ENCODE assay signal across 19 cellular contexts in genomic region chr10:81784111-81784597, GRCh38.
DNase-seq lines count a peak whose midpoint lies in the region; ATAC-seq, FAIRE-seq and TF ChIP-seq lines count a peak whose summit lies in the region.
"Had no signal": no experiment of that assay in that cellular context is flagged by ENCODE, and none has a peak within 500 bp of the region (broad histone marks: within the 10 kb centered on the region; RNA-seq: fewer than 3 reads in every experiment).

No MANE protein-coding gene starts in this region.

- TF ChIP-seq CTCF in kidney (IDR thresholded peaks at IDR 0.05; ENCODE audit: borderline replicate concordance, extremely low read depth, insufficient read depth) (no peak), type B pancreatic cell (conservative IDR thresholded peaks at IDR 0.05) (no peak)

- no peak overlapping the region for H3K4me2 ChIP-seq in Karpas-422 (ENCODE audit: low read depth, low read length, poor library complexity, severe bottlenecking)
- H3K4me2 ChIP-seq: BLaER1 had no signal

- no peaks in the 10 kb centered on the region for H3K36me3 Mint-ChIP-seq in type B pancreatic cell
- H3K36me3 Mint-ChIP-seq: CD4-positive, CD25-positive, alpha-beta regulatory T cell; CD8-positive, alpha-beta T cell had no signal

- H3K27ac ChIP-seq in right cardiac atrium (ENCODE audit: low read length) (no peak overlapping the region), kidney (ENCODE audit: low read depth in 2 of 2, low read length in 2 of 2) (no peak overlapping the region), Karpas-422 (ENCODE audit: low read length) (no peak overlapping the region)
- H3K27ac ChIP-seq: BLaER1, C4-2B had no signal

- no peaks in the 10 kb centered on the region for H3K4me1 Mint-ChIP-seq in type B pancreatic cell (ENCODE audit: unreplicated experiment)
- H3K4me1 Mint-ChIP-seq: CD4-positive, CD25-positive, alpha-beta regulatory T cell had no signal

- H4K20me1 ChIP-seq in Karpas-422 (ENCODE audit: insufficient read depth, low read depth, low read length) = no peaks in the 10 kb centered on the region
- H4K20me1 ChIP-seq: BLaER1 had no signal

- no peak overlapping the region for H3K4me3 Mint-ChIP-seq in type B pancreatic cell
- H3K4me3 Mint-ChIP-seq: CD4-positive, CD25-positive, alpha-beta regulatory T cell; CD8-positive, alpha-beta T cell had no signal

- no peak for FAIRE-seq in kidney (lab: Jason Lieb, UNC)
- FAIRE-seq: G401.6, GM12892 had no signal

- DNase-seq in right cardiac atrium (peak in 2 of 3 donors; percentile 25 to 42), Right ventricle myocardium superior (no peak), kidney (peak; percentile 75), type B pancreatic cell (ENCODE audit: extremely low spot score, unreplicated experiment) (peak; percentile 61), H4 (ENCODE audit: low spot score) (no peak), middle frontal gyrus (ENCODE audit: extremely low spot score, low spot score) (no peak), Karpas-422 (no peak)
- DNase-seq: Caco-2; CD4-positive, CD25-positive, alpha-beta regulatory T cell; DMS153; DND-41; GOT3; H7; HCEC 1CT had no signal

- H3K27me3 Mint-ChIP-seq in type B pancreatic cell = no peaks in the 10 kb centered on the region
- H3K27me3 Mint-ChIP-seq: CD4-positive, CD25-positive, alpha-beta regulatory T cell had no signal

- no peak overlapping the region for H3K27ac Mint-ChIP-seq in type B pancreatic cell
- H3K27ac Mint-ChIP-seq: CD4-positive, CD25-positive, alpha-beta regulatory T cell; CD8-positive, alpha-beta T cell had no signal

- H3K9me3 Mint-ChIP-seq in type B pancreatic cell = no peaks in the 10 kb centered on the region
- H3K9me3 Mint-ChIP-seq: CD8-positive, alpha-beta T cell had no signal

- H3K36me3 ChIP-seq in kidney (ENCODE audit: control insufficient read depth in 1 of 2, insufficient read depth in 2 of 2, low read length in 2 of 2) = no peaks in the 10 kb centered on the region
- H3K36me3 ChIP-seq in Karpas-422 (ENCODE audit: insufficient read depth, low read length) = no peaks in the 10 kb centered on the region
- H3K36me3 ChIP-seq: BLaER1 had no signal

- ATAC-seq in right cardiac atrium = no peak
- no peak for ATAC-seq in Right ventricle myocardium superior (ENCODE audit: poor library complexity)
- ATAC-seq: CD8-positive, alpha-beta T cell had no signal

- H3K9ac ChIP-seq in kidney (ENCODE audit: low read length in 2 of 2) (no peak overlapping the region), Karpas-422 (ENCODE audit: low read length) (no peak overlapping the region)
- H3K9ac ChIP-seq: BLaER1 had no signal

- H3K9me3 ChIP-seq in right cardiac atrium (ENCODE audit: control insufficient read depth, low read length) (no peaks in the 10 kb centered on the region), kidney (ENCODE audit: control insufficient read depth in 1 of 2, low read length in 2 of 2) (no peaks in the 10 kb centered on the region), Karpas-422 (ENCODE audit: low read length) (peaks cover 8% of the 10 kb centered on the region)

- intact Hi-C loops in right cardiac atrium (cut with DNase I) (no loop called here), Right ventricle myocardium superior (cut with DNase I) (no loop called here), kidney (cut with DNase I) (no loop called here)

- WGBS in right cardiac atrium = 90% methylated on average over 31 of the region's 31 CpGs

- H3K9me2 ChIP-seq in Karpas-422 (replicated peaks; ENCODE audit: insufficient read depth, low read length) = no peaks in the 10 kb centered on the region

- no peak overlapping the region for H2AFZ ChIP-seq in Karpas-422 (ENCODE audit: low read length)

- H3K4me1 ChIP-seq in right cardiac atrium (ENCODE audit: control insufficient read depth, insufficient read depth, low read length) (no peaks in the 10 kb centered on the region), kidney (ENCODE audit: control insufficient read depth in 1 of 2, insufficient read depth in 1 of 2, low read depth in 1 of 2, low read length in 2 of 2) (no peaks in the 10 kb centered on the region), Karpas-422 (ENCODE audit: low read length) (no peaks in the 10 kb centered on the region)
- H3K4me1 ChIP-seq: BLaER1, Caco-2 had no signal

- H3K27me3 ChIP-seq in right cardiac atrium (ENCODE audit: control insufficient read depth, insufficient read depth) (no peaks in the 10 kb centered on the region), Karpas-422 (ENCODE audit: low read length) (no peaks in the 10 kb centered on the region)
- H3K27me3 ChIP-seq: BLaER1 had no signal

- H3K79me2 ChIP-seq in Karpas-422 (ENCODE audit: low read length) = no peaks in the 10 kb centered on the region

- H3K4me3 ChIP-seq in right cardiac atrium (ENCODE audit: low read length) (no peak overlapping the region), kidney (ENCODE audit: low read length in 2 of 2) (no peak overlapping the region), Karpas-422 (ENCODE audit: low read length) (no peak overlapping the region)
- H3K4me3 ChIP-seq: BLaER1 had no signal

Comparison
In these comparisons a context has a peak if more than half of its experiments do, and no peak if none do; other contexts are left out.
1. DNase-seq: peak in right cardiac atrium (2 of 3), kidney (single experiment) and type B pancreatic cell (single experiment); none in Right ventricle myocardium superior (single experiment), H4 (single experiment), middle frontal gyrus (single experiment) and Karpas-422 (single experiment).